In the genomic region with DNA sequence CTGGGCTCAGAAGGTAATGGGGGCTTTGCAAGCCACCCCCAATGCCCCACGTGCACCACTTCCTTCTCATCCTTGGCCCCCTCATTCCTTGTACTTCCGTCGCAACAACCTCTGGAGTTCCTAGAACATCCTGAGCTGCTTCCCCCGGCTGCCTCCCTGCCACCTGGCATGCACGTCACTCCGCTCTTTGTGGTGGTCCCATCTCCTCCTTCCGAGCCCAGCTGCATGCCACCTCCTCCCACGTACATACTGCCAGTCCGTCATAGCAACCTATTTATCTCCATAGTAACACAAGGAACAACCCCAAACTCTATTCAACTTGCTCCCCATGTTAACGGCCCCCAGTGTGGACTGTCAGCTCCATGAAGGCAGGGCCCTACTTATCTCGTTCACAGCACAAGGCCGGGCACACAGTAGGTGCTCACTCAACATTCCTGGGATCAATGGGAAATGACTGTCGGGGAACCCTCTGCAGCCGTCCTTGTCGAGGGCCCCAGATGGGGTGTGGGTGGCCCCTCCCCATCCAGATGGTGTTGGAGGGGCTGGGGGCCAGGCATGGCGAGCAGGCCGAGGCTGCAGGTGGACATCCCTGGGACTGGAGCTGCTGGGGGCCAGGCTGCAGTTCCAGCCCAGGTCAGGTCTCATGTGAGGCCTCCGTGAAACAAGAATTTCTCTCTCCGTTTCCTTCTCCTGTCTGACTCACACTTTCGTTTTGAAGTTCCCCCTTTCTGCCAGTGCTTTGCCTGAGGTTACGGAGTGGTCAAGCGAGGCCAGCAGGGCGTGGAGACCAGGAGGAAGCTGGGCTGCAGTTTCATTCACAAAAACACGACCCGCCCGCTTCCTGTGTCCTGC, we compare ENCODE assay signal across 8 cellular contexts. TPM values are rescaled to one million over a fixed set of nuclear protein-coding genes. Genes with fewer than 3 reads are reported as not detected.
A peak's percentile ranks its signal among the peaks of the same experiment; 100 is the strongest.
DNase-seq lines count a peak whose midpoint lies in the region; ATAC-seq and FAIRE-seq lines count a peak whose summit lies in the region.

No MANE protein-coding gene starts in this region.

- no peak overlapping the region for H2BK5ac ChIP-seq in mesendoderm (ENCODE audit: low read length)

- H3K79me2 ChIP-seq in mesendoderm (ENCODE audit: control insufficient read depth, insufficient read depth, low read length) = no peaks in the 10 kb centered on the region

- H4K5ac ChIP-seq in mesendoderm (ENCODE audit: low read length) = no peak overlapping the region

- H3K4me2 ChIP-seq in mesendoderm (ENCODE audit: low read length) = no peak overlapping the region

- H3K4ac ChIP-seq in mesendoderm (ENCODE audit: low read depth, low read length) = no peak overlapping the region

- H3K27ac ChIP-seq in mesendoderm (ENCODE audit: low read depth, low read length) = no peak overlapping the region

- H3K36me3 ChIP-seq in mesendoderm (ENCODE audit: control insufficient read depth, insufficient read depth, low read length) = no peaks in the 10 kb centered on the region

- H2BK120ac ChIP-seq in mesendoderm (ENCODE audit: low read depth, low read length) = no peak overlapping the region

- no peak overlapping the region for H2AK5ac ChIP-seq in mesendoderm (ENCODE audit: low read length)

- H2BK15ac ChIP-seq in mesendoderm (replicated peaks; ENCODE audit: low read depth) = no peak overlapping the region

- no peak overlapping the region for H3K9ac ChIP-seq in mesendoderm (ENCODE audit: low read length)

- WGBS in mesendoderm (ENCODE audit: extremely low coverage, insufficient coverage, low lambda C conversion rate) = no CpG with 5 or more reads among the region's 26 CpGs

- no peaks in the 10 kb centered on the region for H3K27me3 ChIP-seq in mesendoderm (ENCODE audit: insufficient read depth, low read length, poor library complexity)

- no peak overlapping the region for H3K18ac ChIP-seq in mesendoderm (ENCODE audit: low read length)

- no peak overlapping the region for H3K4me3 ChIP-seq in mesendoderm (ENCODE audit: low read length)

- H3K79me1 ChIP-seq in mesendoderm (ENCODE audit: low read length) = no peaks in the 10 kb centered on the region

- ATAC-seq in GM19397 (IDR thresholded peaks at IDR 0.05; ENCODE audit: unreplicated experiment) (peak; percentile 40), GM18519 (IDR thresholded peaks at IDR 0.05; ENCODE audit: low FRiP score, unreplicated experiment) (no peak)

- no peak overlapping the region for H4K8ac ChIP-seq in mesendoderm (ENCODE audit: low read depth, low read length)

- DNase-seq in CMK (ENCODE audit: low read depth) = peak; percentile 79
- DNase-seq in HK-2 (ENCODE audit: unreplicated experiment) = peak; percentile 85
- peak; percentile 16 for DNase-seq in T follicular helper cell (ENCODE audit: low read depth)
- peak; percentile 31 for DNase-seq in effector CD4-positive, alpha-beta T cell
- DNase-seq in mesendoderm = peak; percentile 41
- peak; percentile 36 for DNase-seq in urothelium cell line (ENCODE audit: low spot score)

- no peak overlapping the region for H3K56ac ChIP-seq in mesendoderm (ENCODE audit: low read length)

- no peak for FAIRE-seq in urothelium cell line (lab: Jason Lieb, UNC)

- H3K23ac ChIP-seq in mesendoderm (ENCODE audit: low read length) = no peak overlapping the region

- no peaks in the 10 kb centered on the region for H3K4me1 ChIP-seq in mesendoderm (ENCODE audit: control insufficient read depth, low read depth, low read length)

RNA-seq across cellular contexts. Expression of a gene that starts 4.2 kb away (rescaled TPM):
- 0.08 TPM for polyA plus RNA-seq in mesendoderm (2013, experiment 1 of 2)
- polyA plus RNA-seq in mesendoderm (2013, experiment 2 of 2) = 0.04 TPM

Comparison
In these comparisons a context has a peak if more than half of its experiments do, and no peak if none do; other contexts are left out.
1. DNase-seq: peak in every context shown above with its lines; median percentile 85 in HK-2; 79 in CMK; 41 in mesendoderm; 36 in urothelium cell line; 31 in effector CD4-positive, alpha-beta T cell; 16 in T follicular helper cell.